In the genomic region with DNA sequence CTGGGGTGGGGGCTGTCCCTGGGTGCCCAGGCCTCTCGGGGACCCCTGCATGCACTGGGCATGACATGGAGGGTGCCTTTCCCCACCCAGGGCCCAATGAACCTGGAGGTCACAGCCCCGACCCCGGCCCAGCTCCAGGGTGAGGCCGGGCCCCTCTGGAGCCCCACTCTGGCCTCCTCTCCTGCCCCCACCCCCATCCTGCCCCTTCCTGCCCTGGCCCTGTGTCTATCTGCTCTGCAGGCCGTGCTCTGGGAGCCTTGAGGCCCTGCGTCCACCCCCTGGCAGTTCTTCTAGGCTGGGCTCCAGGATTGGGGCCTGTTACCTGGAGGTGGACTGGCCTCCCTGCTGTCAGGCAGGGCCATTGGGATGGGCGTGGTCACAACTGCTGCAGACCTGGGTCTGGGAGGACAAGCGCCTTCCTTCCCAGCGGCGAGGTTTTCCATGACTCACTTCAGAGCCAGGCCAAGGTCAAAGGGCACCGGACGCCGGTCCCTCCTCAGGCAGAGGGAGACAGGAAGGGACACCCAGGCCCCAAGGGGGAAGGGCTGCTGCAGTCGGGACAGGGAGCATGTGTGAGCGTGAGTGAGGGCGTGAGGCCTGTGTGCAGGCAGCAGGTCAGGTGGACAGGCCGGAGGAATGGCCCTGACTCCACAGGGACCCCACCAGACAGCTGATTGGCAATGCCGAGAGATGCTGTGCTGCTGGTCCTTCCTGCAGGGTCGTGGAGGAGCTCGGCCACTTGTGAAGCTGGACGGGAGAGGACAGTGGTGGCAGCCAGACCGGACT, we compare ENCODE assay signal across 10 cellular contexts. TPM values are rescaled to one million over a fixed set of nuclear protein-coding genes. Genes with fewer than 3 reads are reported as not detected.
A peak's percentile ranks its signal among the peaks of the same experiment; 100 is the strongest.
DNase-seq lines count a peak whose midpoint lies in the region; ATAC-seq and TF ChIP-seq lines count a peak whose summit lies in the region.
"Had no signal": no experiment of that assay in that cellular context is flagged by ENCODE, and none has a peak within 500 bp of the region (broad histone marks: within the 10 kb centered on the region; RNA-seq: fewer than 3 reads in every experiment).

No MANE protein-coding gene starts in this region.

- no peaks in the 10 kb centered on the region for H3K27me3 ChIP-seq in transverse colon

- H3K36me3 ChIP-seq in mesodermal cell (ENCODE audit: control insufficient read depth, insufficient read depth, low read length) (no peaks in the 10 kb centered on the region), transverse colon (no peaks in the 10 kb centered on the region)

- H3K4me1 ChIP-seq in mesodermal cell (ENCODE audit: control insufficient read depth, insufficient read depth, low read length, poor library complexity, severe bottlenecking) (peaks cover 47% of the 10 kb centered on the region), transverse colon (peaks cover 12 to 49% (median 28%) of the 10 kb centered on the region in 4 donors)

- no peaks in the 10 kb centered on the region for H3K36me3 Mint-ChIP-seq in activated CD4-positive, alpha-beta T cell treated with anti-CD3 and anti-CD28 coated beads, Interleukin-2, amount 10 ng/mL, durations not matched to agents 24 days and 14 days (ENCODE audit: low read depth)
- H3K36me3 Mint-ChIP-seq in type B pancreatic cell, result peaks cover 4% of the 10 kb centered on the region

- intact Hi-C loops in activated CD4-positive, alpha-beta T cell treated with anti-CD3 and anti-CD28 coated beads, Interleukin-2, amount 10 ng/mL, durations not matched to agents 24 days and 14 days (cut with micrococcal nuclease), result no loop called here
- intact Hi-C loops in transverse colon (cut with DNase I; ENCODE audit: low total_unique reads), result no loop called here

- H3K4me3 ChIP-seq in mesodermal cell (ENCODE audit: extremely low read depth, insufficient read depth, low read length, poor library complexity, severe bottlenecking), result no peak overlapping the region
- no peak overlapping the region for H3K4me3 ChIP-seq in transverse colon
- H3K4me3 ChIP-seq: SK-N-MC had no signal

- no peaks in the 10 kb centered on the region for H3K9me3 ChIP-seq in mesodermal cell (ENCODE audit: control insufficient read depth, low read length)
- H3K9me3 ChIP-seq in transverse colon, result no peaks in the 10 kb centered on the region

- ATAC-seq in esophagus mucosa (peak; percentile 66), GM21515 (IDR thresholded peaks at IDR 0.05; ENCODE audit: unreplicated experiment) (no peak)

- no peak for TF ChIP-seq CTCF in transverse colon (IDR thresholded peaks at IDR 0.05)
- no peak for TF ChIP-seq CTCF in type B pancreatic cell (conservative IDR thresholded peaks at IDR 0.05)

- no peak overlapping the region for H3K4me3 Mint-ChIP-seq in activated CD4-positive, alpha-beta T cell treated with anti-CD3 and anti-CD28 coated beads, Interleukin-2, amount 10 ng/mL, durations not matched to agents 24 days and 14 days
- no peak overlapping the region for H3K4me3 Mint-ChIP-seq in type B pancreatic cell

- H3K9me3 Mint-ChIP-seq in activated CD4-positive, alpha-beta T cell treated with anti-CD3 and anti-CD28 coated beads, Interleukin-2, amount 10 ng/mL, durations not matched to agents 24 days and 14 days, result no peaks in the 10 kb centered on the region
- no peaks in the 10 kb centered on the region for H3K9me3 Mint-ChIP-seq in type B pancreatic cell

- H3K27me3 Mint-ChIP-seq in activated CD4-positive, alpha-beta T cell treated with anti-CD3 and anti-CD28 coated beads, Interleukin-2, amount 10 ng/mL, durations not matched to agents 24 days and 14 days, result peaks cover 19% of the 10 kb centered on the region
- no peaks in the 10 kb centered on the region for H3K27me3 Mint-ChIP-seq in type B pancreatic cell

- WGBS in mesodermal cell (ENCODE audit: insufficient coverage in 2 of 2), 2 experiments, result 82 to 93% methylated on average over 19 to 21 of the region's 22 CpGs
- 45 to 68% methylated on average over 4 to 22 of the region's 22 CpGs for WGBS in transverse colon (ENCODE audit: low coverage in 1 of 2), 2 donors

- TF ChIP-seq POLR2A in transverse colon (IDR thresholded peaks at IDR 0.05), result no peak

- H3K27ac Mint-ChIP-seq in activated CD4-positive, alpha-beta T cell treated with anti-CD3 and anti-CD28 coated beads, Interleukin-2, amount 10 ng/mL, durations not matched to agents 24 days and 14 days, result peak overlapping the region; percentile 17
- H3K27ac Mint-ChIP-seq in type B pancreatic cell, result no peak overlapping the region

- no peak for TF ChIP-seq EP300 in transverse colon (IDR thresholded peaks at IDR 0.05; ENCODE audit: low read depth)

- peaks cover 4% of the 10 kb centered on the region for H3K4me1 Mint-ChIP-seq in activated CD4-positive, alpha-beta T cell treated with anti-CD3 and anti-CD28 coated beads, Interleukin-2, amount 10 ng/mL, durations not matched to agents 24 days and 14 days
- H3K4me1 Mint-ChIP-seq in type B pancreatic cell (ENCODE audit: unreplicated experiment), result peaks cover 9% of the 10 kb centered on the region

- peak overlapping the region; percentile 90 for H3K27ac ChIP-seq in mesodermal cell (ENCODE audit: low read depth, low read length, severe bottlenecking)
- H3K27ac ChIP-seq in transverse colon, result peak overlapping the region; percentile 53 to 79 (median 72)
- H3K27ac ChIP-seq: SK-N-MC had no signal

- DNase-seq in activated CD4-positive, alpha-beta T cell treated with anti-CD3 and anti-CD28 coated beads, Interleukin-2, amount 10 ng/mL, durations not matched to agents 24 days and 14 days, result no peak
- DNase-seq in activated CD4-positive, alpha-beta T cell treated with anti-CD3 and anti-CD28 coated beads, Interleukin-2, amount 50 U/mL, for 4 hours, result no peak
- DNase-seq in transverse colon (peak; percentile 50), DMS114 treated with DMSO at 0.1 percent for 48 hours (lab: John Stamatoyannopoulos, UW; ENCODE audit: unreplicated experiment) (no peak), type B pancreatic cell (ENCODE audit: extremely low spot score, unreplicated experiment) (no peak)
- DNase-seq: NCI-H1092 had no signal

- in situ Hi-C loops in transverse colon (cut with MboI; ENCODE audit: low pct_ligation_motif_present in 1 of 4, low pct_unique_long_range_greater_than_20kb in 1 of 4, low sequenced_read_pairs in 3 of 4), result no loop called here

RNA-seq across cellular contexts. Expression of a gene that starts 31.1 kb away (rescaled TPM):
- total RNA-seq in activated CD4-positive, alpha-beta T cell treated with anti-CD3 and anti-CD28 coated beads, Interleukin-2, amount 10 ng/mL, durations not matched to agents 24 days and 14 days, result 15.5 and 17.9 TPM in 2 replicates
- total RNA-seq in esophagus mucosa (6.2 TPM), transverse colon (10 to 100 TPM; 29.9 to 79.3 (median 33.3) TPM), type B pancreatic cell (ENCODE audit: low replicate concordance) (42.5 and 52.8 TPM in 2 replicates)
- polyA plus RNA-seq in mesodermal cell (2013, experiment 1 of 2), result 72.3 TPM
- 59.6 TPM for polyA plus RNA-seq in mesodermal cell (2013, experiment 2 of 2)
